ENCODE assay signal across 31 cellular contexts in the genomic region with DNA sequence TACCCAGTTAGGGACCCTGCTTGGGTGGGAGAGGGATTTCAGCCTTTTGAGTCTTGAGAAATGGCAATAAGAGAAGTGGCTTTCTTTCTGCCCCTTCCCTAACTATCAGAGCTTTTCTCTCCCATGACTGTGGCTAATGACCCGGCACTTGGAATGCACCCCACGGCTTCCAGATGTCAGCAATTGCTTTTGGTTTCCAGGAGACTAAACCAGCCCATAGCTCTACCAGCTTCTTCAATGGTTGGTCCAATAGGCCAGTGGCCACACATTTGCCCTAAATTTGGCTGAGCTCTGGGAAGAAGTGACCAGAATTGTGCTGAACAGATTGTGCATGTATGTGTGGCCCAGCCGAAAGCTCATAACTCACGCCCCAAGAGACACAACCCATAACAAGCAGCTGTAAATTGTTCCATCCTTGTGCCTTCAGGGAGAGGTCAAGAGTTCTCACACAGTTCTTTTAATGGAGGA.
"Had no signal": no experiment of that assay in that cellular context is flagged by ENCODE, and none has a peak within 500 bp of the region (broad histone marks: within the 10 kb centered on the region; RNA-seq: fewer than 3 reads in every experiment).

No MANE protein-coding gene starts in this region.

- DNase-seq: activated B cell treated with CpG ODN at 0.5 μM for 24 hours; activated CD4-positive, alpha-beta memory T cell treated with anti-CD3 and anti-CD28 coated beads for 36 hours; activated CD4-positive, alpha-beta T cell treated with anti-CD3 and anti-CD28 coated beads for 4 hours; activated CD4-positive, alpha-beta T cell treated with anti-CD3 and anti-CD28 coated beads, Interleukin-2, amount 10 ng/mL, durations not matched to agents 24 days and 14 days; activated CD4-positive, alpha-beta T cell treated with anti-CD3 and anti-CD28 coated beads, Interleukin-2, amount 50 U/mL, for 1 hour; activated CD4-positive, alpha-beta T cell treated with anti-CD3 and anti-CD28 coated beads, Interleukin-2, amount 50 U/mL, for 4 hours; activated CD4-positive, CD25-positive, alpha-beta regulatory T cell treated with anti-CD3 and anti-CD28 coated beads, Interleukin-2, amount 50 U/mL, for 72 hours; activated CD8-positive, alpha-beta memory T cell treated with anti-CD3 and anti-CD28 coated beads, Interleukin-2, amount 50 U/mL, for 4 hours; activated CD8-positive, alpha-beta T cell treated with anti-CD3 and anti-CD28 coated beads for 36 hours; activated effector memory CD4-positive, alpha-beta T cell treated with anti-CD3 and anti-CD28 coated beads, Interleukin-2, amount 50 U/mL, for 16 hours; activated gamma-delta T cell treated with Interleukin-2 at 50 U/mL for 16 hours; activated naive CD4-positive, alpha-beta T cell; activated naive CD4-positive, alpha-beta T cell treated with anti-CD3 and anti-CD28 coated beads for 36 hours; activated naive CD4-positive, alpha-beta T cell treated with anti-CD3 and anti-CD28 coated beads, Interleukin-2, amount 50 U/mL, for 16 hours; activated naive CD8-positive, alpha-beta T cell treated with anti-CD3 and anti-CD28 coated beads for 36 hours; activated T-cell treated with anti-CD3 and anti-CD28 coated beads for 4 hours; activated T-cell treated with anti-CD3 and anti-CD28 coated beads, Interleukin-2, amount 50 U/mL, for 1 hour; activated T-cell treated with anti-CD3 and anti-CD28 coated beads, Interleukin-2, amount 50 U/mL, for 4 hours; activated T-cell treated with anti-CD3 and anti-CD28 coated beads, Interleukin-2, amount 50 U/mL, for 72 hours; adrenal gland; amniotic stem cell; aorta; body of pancreas; brain microvascular endothelial cell; caudate nucleus; cerebellar nuclear complex; T-helper 1 cell; T-helper 2 cell; T-helper 9 cell had no signal

- H3K27ac ChIP-seq: adrenal gland, body of pancreas, brain microvascular endothelial cell, cardiac muscle cell, VCaP had no signal

- H3K4me1 ChIP-seq: adrenal gland had no signal

- H3K36me3 ChIP-seq: adrenal gland, brain microvascular endothelial cell, cardiac muscle cell had no signal

- H3K4me3 ChIP-seq: adrenal gland, body of pancreas, cardiac muscle cell had no signal

- H3K27me3 ChIP-seq: adrenal gland, body of pancreas, brain microvascular endothelial cell, cardiac muscle cell had no signal
